In the genomic region with DNA sequence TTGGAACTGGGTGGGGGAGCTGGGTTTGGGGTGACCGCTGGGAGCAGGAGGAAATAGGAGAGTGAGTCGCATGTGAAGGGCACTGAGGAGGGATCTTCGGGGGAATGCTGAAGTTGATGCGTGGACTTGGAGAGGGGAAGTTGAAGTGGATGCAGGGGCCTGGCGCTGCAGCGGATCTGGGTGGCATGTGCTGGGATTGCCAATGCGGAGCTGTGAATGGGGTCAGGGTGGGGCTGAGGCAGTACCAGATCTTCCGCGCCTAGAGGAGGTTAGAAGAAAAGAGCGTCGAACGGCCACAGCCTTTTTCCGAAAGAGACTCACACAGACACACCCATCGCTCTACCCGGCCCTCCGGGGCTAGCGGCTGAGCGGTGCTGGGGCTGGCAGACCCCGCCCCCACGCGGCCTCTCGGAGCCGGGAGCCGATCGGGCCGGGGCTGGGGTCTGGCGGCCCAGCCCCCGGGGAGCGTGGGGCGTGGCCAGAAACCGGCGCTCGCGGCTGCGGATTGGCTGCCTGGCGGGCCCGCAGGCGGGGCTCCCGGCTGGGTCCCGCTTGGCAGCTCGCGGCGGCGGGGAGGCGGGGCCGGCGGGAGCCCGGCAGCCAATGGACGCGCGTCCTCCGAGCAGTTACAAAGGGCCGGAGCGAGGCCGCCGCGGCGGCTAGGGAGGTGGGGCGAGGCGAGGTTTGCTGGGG, we compare ENCODE assay signal across 1 cellular context.
TF ChIP-seq lines count a peak whose summit lies in the region.

Gene TGFBR1, plus strand, starts transcription at position 655 of the 693 bp plus-strand sequence. CDS start 93 bp downstream, outside the sequence.

TF ChIP-seq in HepG2, 621 proteins besides CTCF, POLR2A, EP300 and RAD21 (continued from another document and continues in another):
- TF ChIP-seq, protein P1, sequence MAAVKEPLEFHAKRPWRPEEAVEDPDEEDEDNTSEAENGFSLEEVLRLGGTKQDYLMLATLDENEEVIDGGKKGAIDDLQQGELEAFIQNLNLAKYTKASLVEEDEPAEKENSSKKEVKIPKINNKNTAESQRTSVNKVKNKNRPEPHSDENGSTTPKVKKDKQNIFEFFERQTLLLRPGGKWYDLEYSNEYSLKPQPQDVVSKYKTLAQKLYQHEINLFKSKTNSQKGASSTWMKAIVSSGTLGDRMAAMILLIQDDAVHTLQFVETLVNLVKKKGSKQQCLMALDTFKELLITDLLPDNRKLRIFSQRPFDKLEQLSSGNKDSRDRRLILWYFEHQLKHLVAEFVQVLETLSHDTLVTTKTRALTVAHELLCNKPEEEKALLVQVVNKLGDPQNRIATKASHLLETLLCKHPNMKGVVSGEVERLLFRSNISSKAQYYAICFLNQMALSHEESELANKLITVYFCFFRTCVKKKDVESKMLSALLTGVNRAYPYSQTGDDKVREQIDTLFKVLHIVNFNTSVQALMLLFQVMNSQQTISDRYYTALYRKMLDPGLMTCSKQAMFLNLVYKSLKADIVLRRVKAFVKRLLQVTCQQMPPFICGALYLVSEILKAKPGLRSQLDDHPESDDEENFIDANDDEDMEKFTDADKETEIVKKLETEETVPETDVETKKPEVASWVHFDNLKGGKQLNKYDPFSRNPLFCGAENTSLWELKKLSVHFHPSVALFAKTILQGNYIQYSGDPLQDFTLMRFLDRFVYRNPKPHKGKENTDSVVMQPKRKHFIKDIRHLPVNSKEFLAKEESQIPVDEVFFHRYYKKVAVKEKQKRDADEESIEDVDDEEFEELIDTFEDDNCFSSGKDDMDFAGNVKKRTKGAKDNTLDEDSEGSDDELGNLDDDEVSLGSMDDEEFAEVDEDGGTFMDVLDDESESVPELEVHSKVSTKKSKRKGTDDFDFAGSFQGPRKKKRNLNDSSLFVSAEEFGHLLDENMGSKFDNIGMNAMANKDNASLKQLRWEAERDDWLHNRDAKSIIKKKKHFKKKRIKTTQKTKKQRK (IDR thresholded peaks at IDR 0.05; ENCODE audit: low read length) = no peak
- TF ChIP-seq HNF4A (CRISPR knock-in tag; IDR thresholded peaks at IDR 0.05) = no peak
- no peak; the same call in 1 of the 2 replicates for TF ChIP-seq MYC (CRISPR knock-in tag; IDR thresholded peaks at IDR 0.05; ENCODE audit: borderline replicate concordance)
- peak; percentile 33; the same call in 1 of the 2 replicates for TF ChIP-seq ZNF768 (CRISPR knock-in tag; IDR thresholded peaks at IDR 0.05)
- TF ChIP-seq CBFB (CRISPR knock-in tag; IDR thresholded peaks at IDR 0.05) = no peak
- TF ChIP-seq MAZ (IDR thresholded peaks at IDR 0.05; ENCODE audit: borderline replicate concordance, low read depth, low read length) = no peak
- peak; percentile 55; the same call in 1 of the 2 replicates for TF ChIP-seq MAZ (CRISPR knock-in tag; IDR thresholded peaks at IDR 0.05; ENCODE audit: low read depth)
- peak; percentile 50; the same call in 1 of the 2 replicates for TF ChIP-seq PATZ1 (CRISPR knock-in tag; IDR thresholded peaks at IDR 0.05)
- TF ChIP-seq KLF12 (CRISPR knock-in tag; IDR thresholded peaks at IDR 0.05; ENCODE audit: borderline replicate concordance) = 0 out of 2 replicates have a peak, but pooled peaks have one; percentile 18
- TF ChIP-seq SAP130 (CRISPR knock-in tag; IDR thresholded peaks at IDR 0.05; ENCODE audit: low read depth) = peak; percentile 65
- peak; percentile 66; the same call in 1 of the 2 replicates for TF ChIP-seq YEATS4 (CRISPR knock-in tag; IDR thresholded peaks at IDR 0.05; ENCODE audit: borderline replicate concordance)
- TF ChIP-seq HDAC6 (IDR thresholded peaks at IDR 0.05; ENCODE audit: low read depth, low read length) = no peak
- no peak for TF ChIP-seq SMARCC2 (IDR thresholded peaks at IDR 0.05)
- no peak for TF ChIP-seq NR2F6 (IDR thresholded peaks at IDR 0.05)
- no peak for TF ChIP-seq NR2F6 (CRISPR knock-in tag; IDR thresholded peaks at IDR 0.05)
- TF ChIP-seq SP2 (CRISPR knock-in tag; IDR thresholded peaks at IDR 0.05) = peak; percentile 69
- TF ChIP-seq RBFOX2 (IDR thresholded peaks at IDR 0.05; ENCODE audit: low read depth, low read length) = peak; percentile 77; the same call in 1 of the 2 replicates
- 0 out of 2 replicates have a peak, but pooled peaks have one; percentile 38 for TF ChIP-seq ZNF264 (CRISPR knock-in tag; IDR thresholded peaks at IDR 0.05)
- no peak for TF ChIP-seq CREB1 (IDR thresholded peaks at IDR 0.05)
- no peak for TF ChIP-seq CREB1 (CRISPR knock-in tag; IDR thresholded peaks at IDR 0.05)
- peak; percentile 32; the same call in 1 of the 2 replicates for TF ChIP-seq ATF7-NPFF (CRISPR knock-in tag; IDR thresholded peaks at IDR 0.05; ENCODE audit: low read depth)
- no peak for TF ChIP-seq PCBP1 (IDR thresholded peaks at IDR 0.05; ENCODE audit: borderline replicate concordance, low read depth, low read length)
- TF ChIP-seq, protein P2, sequence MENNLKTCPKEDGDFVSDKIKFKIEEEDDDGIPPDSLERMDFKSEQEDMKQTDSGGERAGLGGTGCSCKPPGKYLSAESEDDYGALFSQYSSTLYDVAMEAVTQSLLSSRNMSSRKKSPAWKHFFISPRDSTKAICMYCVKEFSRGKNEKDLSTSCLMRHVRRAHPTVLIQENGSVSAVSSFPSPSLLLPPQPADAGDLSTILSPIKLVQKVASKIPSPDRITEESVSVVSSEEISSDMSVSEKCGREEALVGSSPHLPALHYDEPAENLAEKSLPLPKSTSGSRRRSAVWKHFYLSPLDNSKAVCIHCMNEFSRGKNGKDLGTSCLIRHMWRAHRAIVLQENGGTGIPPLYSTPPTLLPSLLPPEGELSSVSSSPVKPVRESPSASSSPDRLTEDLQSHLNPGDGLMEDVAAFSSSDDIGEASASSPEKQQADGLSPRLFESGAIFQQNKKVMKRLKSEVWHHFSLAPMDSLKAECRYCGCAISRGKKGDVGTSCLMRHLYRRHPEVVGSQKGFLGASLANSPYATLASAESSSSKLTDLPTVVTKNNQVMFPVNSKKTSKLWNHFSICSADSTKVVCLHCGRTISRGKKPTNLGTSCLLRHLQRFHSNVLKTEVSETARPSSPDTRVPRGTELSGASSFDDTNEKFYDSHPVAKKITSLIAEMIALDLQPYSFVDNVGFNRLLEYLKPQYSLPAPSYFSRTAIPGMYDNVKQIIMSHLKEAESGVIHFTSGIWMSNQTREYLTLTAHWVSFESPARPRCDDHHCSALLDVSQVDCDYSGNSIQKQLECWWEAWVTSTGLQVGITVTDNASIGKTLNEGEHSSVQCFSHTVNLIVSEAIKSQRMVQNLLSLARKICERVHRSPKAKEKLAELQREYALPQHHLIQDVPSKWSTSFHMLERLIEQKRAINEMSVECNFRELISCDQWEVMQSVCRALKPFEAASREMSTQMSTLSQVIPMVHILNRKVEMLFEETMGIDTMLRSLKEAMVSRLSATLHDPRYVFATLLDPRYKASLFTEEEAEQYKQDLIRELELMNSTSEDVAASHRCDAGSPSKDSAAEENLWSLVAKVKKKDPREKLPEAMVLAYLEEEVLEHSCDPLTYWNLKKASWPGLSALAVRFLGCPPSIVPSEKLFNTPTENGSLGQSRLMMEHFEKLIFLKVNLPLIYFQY (CRISPR knock-in tag; IDR thresholded peaks at IDR 0.05; ENCODE audit: borderline replicate concordance) = peak; percentile 82; the same call in 1 of the 2 replicates
- 0 out of 2 replicates have a peak, but pooled peaks have one; percentile 44 for TF ChIP-seq POLR2AphosphoS5 (IDR thresholded peaks at IDR 0.05; ENCODE audit: low read depth, low read length)
- TF ChIP-seq HMGA1 (CRISPR knock-in tag; conservative IDR thresholded peaks at IDR 0.05) = no peak
- no peak for TF ChIP-seq PHF5A (CRISPR knock-in tag; IDR thresholded peaks at IDR 0.05; ENCODE audit: low read depth, unreplicated experiment)
- TF ChIP-seq HNRNPLL (IDR thresholded peaks at IDR 0.05; ENCODE audit: low read depth, low read length, poor library complexity, severe bottlenecking) = peak; percentile 26
- TF ChIP-seq HIVEP1 (CRISPR knock-in tag; IDR thresholded peaks at IDR 0.05) = no peak
- TF ChIP-seq NR2C2 (CRISPR knock-in tag; IDR thresholded peaks at IDR 0.05; ENCODE audit: borderline replicate concordance) = no peak
- no peak for TF ChIP-seq ZFP37 (CRISPR knock-in tag; IDR thresholded peaks at IDR 0.05; ENCODE audit: borderline replicate concordance)
- TF ChIP-seq NFYC (CRISPR knock-in tag; IDR thresholded peaks at IDR 0.05) = peak; percentile 54
- peak; percentile 23; the same call in 1 of the 2 replicates for TF ChIP-seq ZNF788 (CRISPR knock-in tag; IDR thresholded peaks at IDR 0.05; ENCODE audit: borderline replicate concordance)
- TF ChIP-seq SATB2 (CRISPR knock-in tag; IDR thresholded peaks at IDR 0.05) = no peak
- TF ChIP-seq ATRX (CRISPR knock-in tag; IDR thresholded peaks at IDR 0.05; ENCODE audit: borderline replicate concordance) = no peak
- peak; percentile 67; the same call in 1 of the 2 replicates for TF ChIP-seq SALL2 (CRISPR knock-in tag; IDR thresholded peaks at IDR 0.05)
- TF ChIP-seq, protein P3, sequence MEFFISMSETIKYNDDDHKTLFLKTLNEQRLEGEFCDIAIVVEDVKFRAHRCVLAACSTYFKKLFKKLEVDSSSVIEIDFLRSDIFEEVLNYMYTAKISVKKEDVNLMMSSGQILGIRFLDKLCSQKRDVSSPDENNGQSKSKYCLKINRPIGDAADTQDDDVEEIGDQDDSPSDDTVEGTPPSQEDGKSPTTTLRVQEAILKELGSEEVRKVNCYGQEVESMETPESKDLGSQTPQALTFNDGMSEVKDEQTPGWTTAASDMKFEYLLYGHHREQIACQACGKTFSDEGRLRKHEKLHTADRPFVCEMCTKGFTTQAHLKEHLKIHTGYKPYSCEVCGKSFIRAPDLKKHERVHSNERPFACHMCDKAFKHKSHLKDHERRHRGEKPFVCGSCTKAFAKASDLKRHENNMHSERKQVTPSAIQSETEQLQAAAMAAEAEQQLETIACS (CRISPR knock-in tag; IDR thresholded peaks at IDR 0.05) = no peak
- no peak for TF ChIP-seq ZNF431 (CRISPR knock-in tag; IDR thresholded peaks at IDR 0.05; ENCODE audit: borderline replicate concordance, low read depth)
- no peak for TF ChIP-seq SETDB1 (CRISPR knock-in tag; IDR thresholded peaks at IDR 0.05; ENCODE audit: borderline replicate concordance)
- TF ChIP-seq THAP11 (CRISPR knock-in tag; IDR thresholded peaks at IDR 0.05) = 0 out of 2 replicates have a peak, but pooled peaks have one; percentile 15
- no peak for TF ChIP-seq ZNF784 (CRISPR knock-in tag; IDR thresholded peaks at IDR 0.05; ENCODE audit: borderline replicate concordance)
- no peak for TF ChIP-seq FOXA1 (IDR thresholded peaks at IDR 0.05)
- TF ChIP-seq FOXA1 (CRISPR knock-in tag; IDR thresholded peaks at IDR 0.05) = no peak
- TF ChIP-seq ZNF792 (CRISPR knock-in tag; IDR thresholded peaks at IDR 0.05) = no peak
- TF ChIP-seq, protein P4, sequence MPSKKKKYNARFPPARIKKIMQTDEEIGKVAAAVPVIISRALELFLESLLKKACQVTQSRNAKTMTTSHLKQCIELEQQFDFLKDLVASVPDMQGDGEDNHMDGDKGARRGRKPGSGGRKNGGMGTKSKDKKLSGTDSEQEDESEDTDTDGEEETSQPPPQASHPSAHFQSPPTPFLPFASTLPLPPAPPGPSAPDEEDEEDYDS (CRISPR knock-in tag; IDR thresholded peaks at IDR 0.05) = peak; percentile 83
- TF ChIP-seq U2AF1 (optimal IDR thresholded peaks at IDR 0.05; ENCODE audit: low read depth, low read length) = no peak
- peak; percentile 18; the same call in 1 of the 2 replicates for TF ChIP-seq PHF21A (CRISPR knock-in tag; IDR thresholded peaks at IDR 0.05)
- 0 out of 2 replicates have a peak, but pooled peaks have one; percentile 32 for TF ChIP-seq HNRNPL (IDR thresholded peaks at IDR 0.05; ENCODE audit: low read depth, low read length)
- TF ChIP-seq ZFP90 (CRISPR knock-in tag; IDR thresholded peaks at IDR 0.05; ENCODE audit: borderline replicate concordance) = no peak; the same call in 1 of the 2 replicates
- no peak for TF ChIP-seq STAG1 (CRISPR knock-in tag; IDR thresholded peaks at IDR 0.05)
- no peak for TF ChIP-seq ZNF563 (CRISPR knock-in tag; IDR thresholded peaks at IDR 0.05)
- no peak for TF ChIP-seq MZF1 (CRISPR knock-in tag; IDR thresholded peaks at IDR 0.05; ENCODE audit: borderline replicate concordance)
- 0 out of 2 replicates have a peak, but pooled peaks have one; percentile 19 for TF ChIP-seq ONECUT2 (CRISPR knock-in tag; IDR thresholded peaks at IDR 0.05)
- no peak for TF ChIP-seq ZMAT3 (CRISPR knock-in tag; conservative IDR thresholded peaks at IDR 0.05)
